13 cellular contexts compared by ENCODE assay signal in the genomic region with DNA sequence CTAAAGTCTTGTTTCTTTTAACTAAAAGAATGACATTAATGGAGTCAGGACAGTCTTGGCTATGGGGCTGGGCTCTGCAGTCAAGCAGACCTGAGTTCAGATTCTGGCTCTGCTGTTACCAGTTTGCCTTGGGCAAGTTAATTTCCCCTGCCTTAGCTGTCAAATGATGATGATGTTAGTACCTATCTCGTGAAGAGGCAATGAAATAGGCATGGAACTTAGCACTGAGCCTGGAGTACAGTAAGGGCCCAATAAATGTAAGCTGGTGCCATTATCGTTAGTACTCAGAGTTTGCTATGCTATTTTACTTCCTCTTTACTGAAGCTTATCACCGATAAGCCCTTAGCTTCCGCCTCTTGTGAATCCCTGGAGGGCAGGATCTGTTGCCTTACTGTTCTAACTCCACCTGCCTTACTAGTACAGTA.
DNase-seq lines count a peak whose midpoint lies in the region; ATAC-seq and TF ChIP-seq lines count a peak whose summit lies in the region.
"Had no signal": no experiment of that assay in that cellular context is flagged by ENCODE, and none has a peak within 500 bp of the region (broad histone marks: within the 10 kb centered on the region; RNA-seq: fewer than 3 reads in every experiment).

No MANE protein-coding gene starts in this region.

- peak; percentile 40 for DNase-seq in DMS53 (lab: John Stamatoyannopoulos, UW)
- no peak for DNase-seq in DMS53 treated with DMSO at 0.1 percent for 48 hours (lab: John Stamatoyannopoulos, UW; ENCODE audit: unreplicated experiment)
- peak; percentile 75 for DNase-seq in NCI-H1436 (lab: John Stamatoyannopoulos, UW)
- no peak for DNase-seq in SW480 (ENCODE audit: low spot score)
- DNase-seq: 8988T, cortex of kidney, natural killer cell, T1000 had no signal

- H3K9me3 Mint-ChIP-seq in stimulated activated memory B cell treated with anti-CD40 and anti-IgM and Interleukin-4, amounts not matched to agents 10 μg/mL and 1 μg/mL and 100 μg/mL, for 72 hours: no peaks in the 10 kb centered on the region

- no peak overlapping the region for H3K27ac Mint-ChIP-seq in stimulated activated memory B cell treated with anti-CD40 and anti-IgM and Interleukin-4, amounts not matched to agents 10 μg/mL and 1 μg/mL and 100 μg/mL, for 72 hours

- H3K4me1 Mint-ChIP-seq in stimulated activated memory B cell treated with anti-CD40 and anti-IgM and Interleukin-4, amounts not matched to agents 10 μg/mL and 1 μg/mL and 100 μg/mL, for 72 hours: peaks cover 81% of the 10 kb centered on the region

- H3K27me3 Mint-ChIP-seq in stimulated activated memory B cell treated with anti-CD40 and anti-IgM and Interleukin-4, amounts not matched to agents 10 μg/mL and 1 μg/mL and 100 μg/mL, for 72 hours: no peaks in the 10 kb centered on the region

- H3K36me3 Mint-ChIP-seq in stimulated activated memory B cell treated with anti-CD40 and anti-IgM and Interleukin-4, amounts not matched to agents 10 μg/mL and 1 μg/mL and 100 μg/mL, for 72 hours: peaks cover 25% of the 10 kb centered on the region
- H3K36me3 Mint-ChIP-seq: natural killer cell had no signal

- TF ChIP-seq CTCF in VCaP (conservative IDR thresholded peaks at IDR 0.05): no peak

- peak; percentile 75 for ATAC-seq in stimulated activated memory B cell treated with anti-CD40 and anti-IgM and Interleukin-4, amounts not matched to agents 10 μg/mL and 1 μg/mL and 100 μg/mL, for 72 hours
- no peak for ATAC-seq in GM21360 (IDR thresholded peaks at IDR 0.05; ENCODE audit: unreplicated experiment)
- ATAC-seq in GM21526 (IDR thresholded peaks at IDR 0.05; ENCODE audit: low FRiP score, unreplicated experiment): no peak
- ATAC-seq: natural killer cell, sciatic nerve had no signal

- peak overlapping the region; percentile 78 for H3K27ac ChIP-seq in VCaP

- no peak overlapping the region for H3K4me3 Mint-ChIP-seq in stimulated activated memory B cell treated with anti-CD40 and anti-IgM and Interleukin-4, amounts not matched to agents 10 μg/mL and 1 μg/mL and 100 μg/mL, for 72 hours
- H3K4me3 Mint-ChIP-seq: natural killer cell had no signal

Comparison
In these comparisons a context has a peak if more than half of its experiments do, and no peak if none do; other contexts are left out.
1. DNase-seq: peak in DMS53 (single experiment) and NCI-H1436 (single experiment); none in DMS53 treated with DMSO at 0.1 percent for 48 hours (single experiment) and SW480 (single experiment).